8 cellular contexts compared by ENCODE assay signal in the genomic region with DNA sequence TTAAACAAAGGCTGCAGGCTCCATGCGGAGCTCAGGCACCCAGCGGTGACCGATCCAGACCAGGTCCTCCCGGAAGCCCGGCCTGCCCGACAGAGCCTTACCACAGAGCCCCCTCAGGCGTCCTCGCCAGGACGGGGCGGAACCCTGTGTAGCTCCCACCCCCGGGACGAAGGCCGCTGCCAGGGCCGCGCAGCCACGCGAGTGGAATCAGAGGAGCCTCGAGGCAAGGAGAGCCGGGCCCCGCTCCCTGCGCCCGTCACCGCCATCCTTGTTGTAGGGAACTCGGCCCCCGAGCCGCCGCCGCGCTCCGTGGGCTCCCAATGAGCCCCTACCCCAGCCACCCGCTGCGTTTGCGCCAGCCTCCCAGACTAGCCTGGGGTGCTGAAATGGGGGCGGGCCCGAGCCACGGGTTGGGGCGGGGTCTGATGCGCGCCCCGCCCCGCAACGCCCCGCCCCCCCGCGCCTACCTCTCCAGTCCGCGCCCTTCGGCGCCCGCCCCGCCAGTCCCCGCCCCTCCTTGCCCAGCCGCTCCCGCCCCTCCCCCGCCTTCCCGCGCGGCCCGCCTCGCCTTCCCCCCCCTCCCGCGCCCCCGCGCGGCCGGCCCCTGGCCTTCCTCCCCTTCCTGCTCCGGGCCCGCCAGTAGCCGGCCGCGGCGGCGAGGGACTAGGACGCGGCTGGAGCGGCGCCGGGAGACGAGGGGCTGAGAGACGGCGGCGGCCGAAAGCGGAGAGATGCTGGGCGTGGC. TPM values are rescaled to one million over a fixed set of nuclear protein-coding genes. Genes with fewer than 3 reads are reported as not detected.
DNase-seq lines count a peak whose midpoint lies in the region; TF ChIP-seq lines count a peak whose summit lies in the region.

Gene LIMS1 (plus strand): TSS at position 639 of the 745 bp plus-strand sequence. CDS start 93 bp downstream, at position 732.

- TF ChIP-seq POLR2A in suprapubic skin (IDR thresholded peaks at IDR 0.05), result peak; percentile 56 to 79

- no peaks in the 10 kb centered on the region for H3K27me3 ChIP-seq in H9 (ENCODE audit: insufficient read depth, low read length)
- H3K27me3 ChIP-seq in MG63, result no peaks in the 10 kb centered on the region
- H3K27me3 ChIP-seq in suprapubic skin, result no peaks in the 10 kb centered on the region

- H4K20me1 ChIP-seq in H9 (ENCODE audit: control insufficient read depth, insufficient read depth, insufficient read length), result no peaks in the 10 kb centered on the region

- no peak within 1 kb of the TSS for H2BK5ac ChIP-seq in H9 (ENCODE audit: insufficient read length, low read length)

- peaks cover 8% of the 10 kb centered on the region for H3K27me3 Mint-ChIP-seq in H9 (ENCODE audit: low read depth)
- H3K27me3 Mint-ChIP-seq in activated naive CD4-positive, alpha-beta T cell treated with anti-CD3 and anti-CD28 coated beads, Interleukin-2, amount 10 ng/mL, durations not matched to agents 7 days and 5 days, result no peaks in the 10 kb centered on the region

- DNase-seq in GM03348 (ENCODE audit: low spot score) (peak; percentile 97), H9 (peak; percentile 92), MG63 (peak; percentile 92), SK-N-MC (ENCODE audit: low read depth, low spot score) (no peak), germinal center (ENCODE audit: low spot score) (peak; percentile 96), occipital lobe (lab: John Stamatoyannopoulos, UW) (peak; percentile 84), suprapubic skin (ENCODE audit: low spot score in 2 of 2) (peak; percentile 92)
- peak; percentile 91 for DNase-seq in activated naive CD4-positive, alpha-beta T cell treated with anti-CD3 and anti-CD28 coated beads, Interleukin-2, amount 10 ng/mL, durations not matched to agents 7 days and 5 days

- H3K36me3 Mint-ChIP-seq in H9 (ENCODE audit: insufficient read depth in 1 of 3, low read depth in 3 of 3), result peaks cover 0 to 2% (median 0%) of the 10 kb centered on the region in 3 experiments; a peak in 2 of 7 replicates
- H3K36me3 Mint-ChIP-seq in activated naive CD4-positive, alpha-beta T cell treated with anti-CD3 and anti-CD28 coated beads, Interleukin-2, amount 10 ng/mL, durations not matched to agents 7 days and 5 days, result peaks cover 4% of the 10 kb centered on the region

- TF ChIP-seq CTCF in H9 (conservative IDR thresholded peaks at IDR 0.05), result no peak
- no peak for TF ChIP-seq CTCF in suprapubic skin (IDR thresholded peaks at IDR 0.05)

- H3K27ac ChIP-seq in H9 (ENCODE audit: insufficient read length, low read depth, low read length), result no peak within 1 kb of the TSS
- H3K27ac ChIP-seq in SK-N-MC, result peak within 1 kb of the TSS; percentile 80
- H3K27ac ChIP-seq in suprapubic skin, result peak within 1 kb of the TSS; percentile 92

- H3K4ac ChIP-seq in H9 (ENCODE audit: low read depth, low read length), result no peak within 1 kb of the TSS

- H4K5ac ChIP-seq in H9 (ENCODE audit: insufficient read length, low read depth, low read length), result no peak within 1 kb of the TSS

- peak within 1 kb of the TSS; percentile 87 to 93 for H3K4me3 Mint-ChIP-seq in H9
- peak within 1 kb of the TSS; percentile 93 for H3K4me3 Mint-ChIP-seq in activated naive CD4-positive, alpha-beta T cell treated with anti-CD3 and anti-CD28 coated beads, Interleukin-2, amount 10 ng/mL, durations not matched to agents 7 days and 5 days

- no peak within 1 kb of the TSS for H2BK120ac ChIP-seq in H9 (ENCODE audit: low read depth, low read length, poor library complexity, severe bottlenecking)

- peak within 1 kb of the TSS; percentile 95 to 99 (median 96) for H3K27ac Mint-ChIP-seq in H9
- H3K27ac Mint-ChIP-seq in activated naive CD4-positive, alpha-beta T cell treated with anti-CD3 and anti-CD28 coated beads, Interleukin-2, amount 10 ng/mL, durations not matched to agents 7 days and 5 days, result peak within 1 kb of the TSS; percentile 91

- H3K4me3 ChIP-seq in MG63 (peak within 1 kb of the TSS; percentile 66), SK-N-MC (peak within 1 kb of the TSS; percentile 95), suprapubic skin (peak within 1 kb of the TSS; percentile 74)

- peak within 1 kb of the TSS; percentile 61 for H3K18ac ChIP-seq in H9 (ENCODE audit: insufficient read length, low read depth, low read length)

- WGBS in H9 (ENCODE audit: extremely low coverage, insufficient read length, low lambda C conversion rate), result no CpG with 5 or more reads among the region's 85 CpGs
- WGBS in suprapubic skin, result under 1% methylated on average over 32 of the region's 85 CpGs

- no peak within 1 kb of the TSS for H2AK5ac ChIP-seq in H9 (ENCODE audit: insufficient read length, low read length)

- H3K79me2 ChIP-seq in H9 (ENCODE audit: insufficient read depth, low read length), result peaks cover 7% of the 10 kb centered on the region; the same call in 1 of the 2 replicates

- H3K56ac ChIP-seq in H9 (ENCODE audit: insufficient read length, low read depth, low read length), result no peak within 1 kb of the TSS

- no peaks in the 10 kb centered on the region for H3K9me3 ChIP-seq in H9 (ENCODE audit: control insufficient read depth, low read depth, low read length)
- no peaks in the 10 kb centered on the region for H3K9me3 ChIP-seq in MG63
- H3K9me3 ChIP-seq in SK-N-MC (ENCODE audit: low read depth, low read length), result no peaks in the 10 kb centered on the region
- H3K9me3 ChIP-seq in suprapubic skin, result no peaks in the 10 kb centered on the region

- H3K9ac ChIP-seq in H9 (ENCODE audit: extremely low read depth, insufficient read length, low read length), result peak within 1 kb of the TSS; percentile 64
- peak within 1 kb of the TSS; percentile 91 for H3K9ac ChIP-seq in SK-N-MC (ENCODE audit: insufficient read length)

- H2AFZ ChIP-seq in H9 (ENCODE audit: low read length), result no peak within 1 kb of the TSS

- CTCF ChIA-PET in activated naive CD4-positive, alpha-beta T cell treated with anti-CD3 and anti-CD28 coated beads, Interleukin-2, amount 10 ng/mL, durations not matched to agents 7 days and 5 days (lab: Charles Lee), result no interaction called here

- H3K4me2 ChIP-seq in H9 (ENCODE audit: insufficient read depth, insufficient read length, low read length), result peak within 1 kb of the TSS; percentile 98

- H3K79me1 ChIP-seq in H9 (ENCODE audit: insufficient read depth, low read depth, low read length, poor library complexity, severe bottlenecking), result no peaks in the 10 kb centered on the region

- H3K4me1 ChIP-seq in H9 (ENCODE audit: insufficient read depth, low read length) (no peaks in the 10 kb centered on the region), suprapubic skin (peaks cover 35% of the 10 kb centered on the region)

- no peaks in the 10 kb centered on the region for H3K9me3 Mint-ChIP-seq in H9
- no peaks in the 10 kb centered on the region for H3K9me3 Mint-ChIP-seq in activated naive CD4-positive, alpha-beta T cell treated with anti-CD3 and anti-CD28 coated beads, Interleukin-2, amount 10 ng/mL, durations not matched to agents 7 days and 5 days

- H2BK15ac ChIP-seq in H9 (ENCODE audit: low read depth, low read length), result no peak within 1 kb of the TSS

- H3K23me2 ChIP-seq in H9 (ENCODE audit: insufficient read length, low read depth, low read length, poor library complexity, severe bottlenecking), result no peaks in the 10 kb centered on the region

- H2BK12ac ChIP-seq in H9 (ENCODE audit: insufficient read length, low read depth, low read length), result no peak within 1 kb of the TSS

- no peak within 1 kb of the TSS for H4K8ac ChIP-seq in H9 (replicated peaks; ENCODE audit: insufficient read length, low read depth, low read length)

- peaks cover 31 to 35% of the 10 kb centered on the region in 2 experiments for H3K4me1 Mint-ChIP-seq in H9
- peaks cover 51% of the 10 kb centered on the region for H3K4me1 Mint-ChIP-seq in activated naive CD4-positive, alpha-beta T cell treated with anti-CD3 and anti-CD28 coated beads, Interleukin-2, amount 10 ng/mL, durations not matched to agents 7 days and 5 days

- H2BK20ac ChIP-seq in H9 (ENCODE audit: low read depth, low read length, poor library complexity, severe bottlenecking), result no peak within 1 kb of the TSS

- H3K14ac ChIP-seq in H9 (ENCODE audit: insufficient read depth, low read length), result peak within 1 kb of the TSS; percentile 87

- H3K36me3 ChIP-seq in MG63 (no peaks in the 10 kb centered on the region), SK-N-MC (ENCODE audit: insufficient read depth, low read length) (no peaks in the 10 kb centered on the region), suprapubic skin (no peaks in the 10 kb centered on the region)

- H3T11ph ChIP-seq in H9 (ENCODE audit: low read length), result no peak within 1 kb of the TSS

- H3K23ac ChIP-seq in H9 (ENCODE audit: insufficient read length, low read depth, low read length), result no peak within 1 kb of the TSS

- no peak within 1 kb of the TSS for H4K91ac ChIP-seq in H9 (ENCODE audit: insufficient read length, low read depth, low read length)

- no peak for TF ChIP-seq EP300 in suprapubic skin (IDR thresholded peaks at IDR 0.05)

RNA-seq across cellular contexts. Expression of gene LIMS1, which starts in this region (rescaled TPM):
- 33.4 and 37.7 TPM in 2 replicates for total RNA-seq in H9 (2021)
- total RNA-seq in MG63 (2014; rRNA removed; shearing (Covaris generic); ENCODE audit: low replicate concordance), result 42.1 and 49.2 TPM in 2 replicates
- total RNA-seq in occipital lobe, result 18.1 TPM
- 10 to 100 TPM; 55.5 to 87.2 (median 68.7) TPM for total RNA-seq in suprapubic skin
